8 cellular contexts compared by ENCODE assay signal in genomic region chr2:190947711-190948251, GRCh38.
A peak's percentile ranks its signal among the peaks of the same experiment; 100 is the strongest.
DNase-seq lines count a peak whose midpoint lies in the region; ATAC-seq, FAIRE-seq and TF ChIP-seq lines count a peak whose summit lies in the region.

No MANE protein-coding gene starts in this region.

- peak; percentile 90 for FAIRE-seq in HTR-8/SVneo (lab: Jason Lieb, UNC)

- no peaks in the 10 kb centered on the region for H3K27me3 ChIP-seq in hepatocyte
- no peaks in the 10 kb centered on the region for H3K27me3 ChIP-seq in transverse colon

- H3K4me1 ChIP-seq in hepatocyte (ENCODE audit: insufficient read depth), result peaks cover 29% of the 10 kb centered on the region
- peaks cover 4 to 25% (median 13%) of the 10 kb centered on the region in 4 donors for H3K4me1 ChIP-seq in transverse colon

- TF ChIP-seq EP300 in transverse colon (IDR thresholded peaks at IDR 0.05; ENCODE audit: low read depth), result no peak

- H3K4me2 ChIP-seq in hepatocyte, result peak overlapping the region; percentile 61

- in situ Hi-C loops in transverse colon (cut with MboI; ENCODE audit: low pct_ligation_motif_present in 1 of 4, low pct_unique_long_range_greater_than_20kb in 1 of 4, low sequenced_read_pairs in 3 of 4), result no loop called here

- DNase-seq in GDM1 (lab: John Stamatoyannopoulos, UW), result peak; percentile 12
- peak; percentile 49 for DNase-seq in HTR-8/SVneo (ENCODE audit: insufficient read length, low spot score)
- no peak for DNase-seq in activated T-helper 2 cell treated with anti-CD3 and anti-CD28 coated beads, Interferon-gamma antibody, Interleukin-2, Interleukin-4, amounts not matched to agents 10 μg/mL and 5 μg/mL and 100 μg/mL, durations not matched to agents 14 hours and 24 hours and 36 hours (ENCODE audit: low spot score)
- DNase-seq in hepatocyte (ENCODE audit: low spot score), result peak; percentile 51
- DNase-seq in transverse colon, result no peak
- no peak for DNase-seq in COR-L47 (lab: John Stamatoyannopoulos, UW)
- DNase-seq in inferior parietal cortex (ENCODE audit: extremely low spot score), result no peak

- no peaks in the 10 kb centered on the region for H3K9me3 Mint-ChIP-seq in activated T-helper 2 cell treated with anti-CD3 and anti-CD28 coated beads, Interferon-gamma antibody, Interleukin-2, Interleukin-4, amounts not matched to agents 10 μg/mL and 5 μg/mL and 100 μg/mL, durations not matched to agents 14 hours and 24 hours and 36 hours

- no peaks in the 10 kb centered on the region for H3K27me3 Mint-ChIP-seq in activated T-helper 2 cell treated with anti-CD3 and anti-CD28 coated beads, Interferon-gamma antibody, Interleukin-2, Interleukin-4, amounts not matched to agents 10 μg/mL and 5 μg/mL and 100 μg/mL, durations not matched to agents 14 hours and 24 hours and 36 hours (ENCODE audit: low read depth)

- H3K9me3 ChIP-seq in hepatocyte (ENCODE audit: low read depth) (no peaks in the 10 kb centered on the region), transverse colon (no peaks in the 10 kb centered on the region)

- WGBS in hepatocyte (ENCODE audit: low lambda C conversion rate, missing lambda C conversion rate), result 6% methylated on average over 2 of the region's 2 CpGs
- 0 to 18% methylated on average over 2 of the region's 2 CpGs for WGBS in transverse colon (ENCODE audit: low coverage in 1 of 2), 2 donors

- peak; percentile 71 for ATAC-seq in GM21423 (IDR thresholded peaks at IDR 0.05; ENCODE audit: unreplicated experiment)

- no peaks in the 10 kb centered on the region for H3K36me3 Mint-ChIP-seq in activated T-helper 2 cell treated with anti-CD3 and anti-CD28 coated beads, Interferon-gamma antibody, Interleukin-2, Interleukin-4, amounts not matched to agents 10 μg/mL and 5 μg/mL and 100 μg/mL, durations not matched to agents 14 hours and 24 hours and 36 hours (ENCODE audit: low read depth)

- H3K27ac Mint-ChIP-seq in activated T-helper 2 cell treated with anti-CD3 and anti-CD28 coated beads, Interferon-gamma antibody, Interleukin-2, Interleukin-4, amounts not matched to agents 10 μg/mL and 5 μg/mL and 100 μg/mL, durations not matched to agents 14 hours and 24 hours and 36 hours, result peak overlapping the region; percentile 23

- peaks cover 16% of the 10 kb centered on the region for H3K4me1 Mint-ChIP-seq in activated T-helper 2 cell treated with anti-CD3 and anti-CD28 coated beads, Interferon-gamma antibody, Interleukin-2, Interleukin-4, amounts not matched to agents 10 μg/mL and 5 μg/mL and 100 μg/mL, durations not matched to agents 14 hours and 24 hours and 36 hours (ENCODE audit: low read depth)

- TF ChIP-seq CTCF in hepatocyte (IDR thresholded peaks at IDR 0.05; ENCODE audit: poor library complexity) (peak; percentile 25), transverse colon (IDR thresholded peaks at IDR 0.05) (no peak)

- no peaks in the 10 kb centered on the region for H3K9me2 ChIP-seq in hepatocyte (replicated peaks; ENCODE audit: insufficient read depth)

- H3K36me3 ChIP-seq in hepatocyte (replicated peaks; ENCODE audit: insufficient read depth, low read depth) (no peaks in the 10 kb centered on the region), transverse colon (no peaks in the 10 kb centered on the region)

- H3K79me2 ChIP-seq in hepatocyte, result no peaks in the 10 kb centered on the region

- no peaks in the 10 kb centered on the region for H4K20me1 ChIP-seq in hepatocyte (ENCODE audit: insufficient read depth, poor library complexity, severe bottlenecking)

- TF ChIP-seq POLR2A in transverse colon (IDR thresholded peaks at IDR 0.05), result no peak

- H2AFZ ChIP-seq in hepatocyte, result no peak overlapping the region

- H3K4me3 Mint-ChIP-seq in activated T-helper 2 cell treated with anti-CD3 and anti-CD28 coated beads, Interferon-gamma antibody, Interleukin-2, Interleukin-4, amounts not matched to agents 10 μg/mL and 5 μg/mL and 100 μg/mL, durations not matched to agents 14 hours and 24 hours and 36 hours (ENCODE audit: low read depth), result no peak overlapping the region

- peak overlapping the region; percentile 58 for H3K27ac ChIP-seq in hepatocyte
- H3K27ac ChIP-seq in transverse colon, result peak overlapping the region; percentile 27 to 53 (median 38)

- H3K4me3 ChIP-seq in hepatocyte (no peak overlapping the region), transverse colon (peak overlapping the region in 1 of 4 donors; percentile 4)

- intact Hi-C loops in activated T-helper 2 cell treated with anti-CD3 and anti-CD28 coated beads, Interferon-gamma antibody, Interleukin-2, Interleukin-4, amounts not matched to agents 10 μg/mL and 5 μg/mL and 100 μg/mL, durations not matched to agents 14 hours and 24 hours and 36 hours (cut with micrococcal nuclease), result loop anchor here (5.0 kb wide), 3 partner anchors 35 to 165 kb away; no protein-coding TSS in a partner anchor
- intact Hi-C loops in transverse colon (cut with DNase I; ENCODE audit: low total_unique reads), result no loop called here

Comparison
In these comparisons a context has a peak if more than half of its experiments do, and no peak if none do; other contexts are left out.
1. DNase-seq: peak in GDM1 (single experiment), HTR-8/SVneo (single experiment) and hepatocyte (single experiment); none in activated T-helper 2 cell treated with anti-CD3 and anti-CD28 coated beads, Interferon-gamma antibody, Interleukin-2, Interleukin-4, amounts not matched to agents 10 μg/mL and 5 μg/mL and 100 μg/mL, durations not matched to agents 14 hours and 24 hours and 36 hours (single experiment), transverse colon (single experiment), COR-L47 (single experiment) and inferior parietal cortex (single experiment).